ENCODE assay signal across 14 cellular contexts in the genomic region with DNA sequence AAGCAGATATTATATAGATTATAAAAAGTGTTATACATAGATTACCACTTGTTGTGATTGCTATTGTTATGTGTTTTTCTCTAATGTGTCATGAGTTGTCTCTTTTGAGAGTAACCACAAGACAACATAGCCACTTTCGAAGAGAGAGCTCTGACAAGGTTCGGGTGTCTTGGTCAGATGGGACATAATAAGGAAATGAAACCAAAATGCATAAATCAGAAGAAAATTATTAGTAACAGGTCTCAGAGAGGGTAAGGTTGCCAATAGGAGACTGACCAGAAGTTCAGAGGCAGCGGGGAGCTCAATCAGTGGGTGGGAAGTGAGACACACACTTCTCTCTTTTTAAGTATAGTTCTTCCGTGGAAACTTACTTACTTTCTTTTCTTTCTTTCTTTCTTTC.
DNase-seq lines count a peak whose midpoint lies in the region; ATAC-seq and TF ChIP-seq lines count a peak whose summit lies in the region.
"Had no signal": no experiment of that assay in that cellular context is flagged by ENCODE, and none has a peak within 500 bp of the region (broad histone marks: within the 10 kb centered on the region; RNA-seq: fewer than 3 reads in every experiment).

No MANE protein-coding gene starts in this region.

- ATAC-seq in GM19351 (IDR thresholded peaks at IDR 0.05; ENCODE audit: unreplicated experiment) = peak; percentile 94
- ATAC-seq in HG02678 (IDR thresholded peaks at IDR 0.05; ENCODE audit: unreplicated experiment) = peak; percentile 78
- ATAC-seq in HG03442 (IDR thresholded peaks at IDR 0.05; ENCODE audit: unreplicated experiment) = peak; percentile 100
- no peak for ATAC-seq in gastrocnemius medialis
- ATAC-seq: GM23338, Right ventricle myocardium inferior had no signal

- in situ Hi-C loops in gastrocnemius medialis (cut with MboI; ENCODE audit: low sequenced_read_pairs in 4 of 4) = no loop called here

- TF ChIP-seq POLR2A in gastrocnemius medialis (IDR thresholded peaks at IDR 0.05) (no peak), erythroblast (IDR thresholded peaks at IDR 0.05; ENCODE audit: low read length) (no peak)

- H3K4me1 ChIP-seq in gastrocnemius medialis = no peaks in the 10 kb centered on the region
- H3K4me1 ChIP-seq: spleen had no signal

- no peaks in the 10 kb centered on the region for H3K9me3 ChIP-seq in gastrocnemius medialis
- H3K9me3 ChIP-seq: spleen had no signal

- DNase-seq in GM10266 (ENCODE audit: extremely low spot score) (peak; percentile 18), T-helper 1 cell (no peak), gastrocnemius medialis (no peak), erythroblast (lab: John Stamatoyannopoulos, UW) (no peak)
- DNase-seq in stimulated activated CD4-positive, alpha-beta T cell treated with anti-CD3 and anti-CD28 coated beads, Interleukin-2, amount 100 ng/mL, for 48 hours = no peak
- DNase-seq: activated CD4-positive, CD25-positive, alpha-beta regulatory T cell; activated gamma-delta T cell; spleen had no signal

- intact Hi-C loops in gastrocnemius medialis (cut with DNase I; ENCODE audit: low total_unique reads) = no loop called here

- no peaks in the 10 kb centered on the region for H3K36me3 ChIP-seq in gastrocnemius medialis
- H3K36me3 ChIP-seq: spleen had no signal

- TF ChIP-seq CTCF in GM10266 (IDR thresholded peaks at IDR 0.05; ENCODE audit: control insufficient read depth, insufficient read depth, low read depth, missing control alignments) (no peak), gastrocnemius medialis (IDR thresholded peaks at IDR 0.05 in 4 of 5, conservative IDR thresholded peaks at IDR 0.05 in 1 of 5) (no peak)

- H3K27ac ChIP-seq in gastrocnemius medialis = no peak overlapping the region
- H3K27ac ChIP-seq: KMS-11, spleen had no signal

- no peak overlapping the region for H3K4me3 ChIP-seq in gastrocnemius medialis
- H3K4me3 ChIP-seq: GM23338, spleen had no signal

- no peaks in the 10 kb centered on the region for H3K27me3 ChIP-seq in gastrocnemius medialis
- H3K27me3 ChIP-seq: spleen had no signal

Comparison
In these comparisons a context has a peak if more than half of its experiments do, and no peak if none do; other contexts are left out.
1. ATAC-seq: peak in GM19351 (single experiment), HG02678 (single experiment) and HG03442 (single experiment); none in gastrocnemius medialis (0 of 2).